ENCODE assay signal across 10 cellular contexts in genomic region chr12:94622475-94622874, GRCh38. TPM values are rescaled to one million over a fixed set of nuclear protein-coding genes. Genes with fewer than 3 reads are reported as not detected.
DNase-seq lines count a peak whose midpoint lies in the region; ATAC-seq and TF ChIP-seq lines count a peak whose summit lies in the region.
"Had no signal": no experiment of that assay in that cellular context is flagged by ENCODE, and none has a peak within 500 bp of the region (broad histone marks: within the 10 kb centered on the region; RNA-seq: fewer than 3 reads in every experiment).

No MANE protein-coding gene starts in this region.

- no peak for DNase-seq in activated CD4-positive, alpha-beta T cell treated with anti-CD3 and anti-CD28 coated beads for 36 hours
- DNase-seq in activated CD4-positive, alpha-beta T cell treated with anti-CD3 and anti-CD28 coated beads for 48 hours, result no peak
- DNase-seq in WTC11 (ENCODE audit: low spot score) (no peak), glomerular endothelial cell (ENCODE audit: extremely low read depth, low read depth, low spot score) (peak; percentile 72), KG1 (lab: John Stamatoyannopoulos, UW) (no peak), NCI-H526 treated with DMSO at 0.1 percent for 48 hours (lab: John Stamatoyannopoulos, UW) (no peak)
- DNase-seq in stimulated activated effector memory CD8-positive, alpha-beta T cell treated with anti-CD3 and anti-CD28 coated beads, Interleukin-12 subunit alpha, Interleukin-12 subunit beta, amount 100 ng/mL, for 72 hours (ENCODE audit: low spot score in 2 of 2), result no peak
- DNase-seq: stimulated activated naive CD4-positive, alpha-beta T cell treated with Interleukin-2 at 50 U/mL for 16 hours had no signal

- H3K27me3 Mint-ChIP-seq in activated CD4-positive, alpha-beta T cell treated with anti-CD3 and anti-CD28 coated beads for 36 hours, result no peaks in the 10 kb centered on the region
- no peaks in the 10 kb centered on the region; the same call in 1 of the 2 replicates for H3K27me3 Mint-ChIP-seq in WTC11 (ENCODE audit: low read depth)

- H3K4me3 Mint-ChIP-seq in activated CD4-positive, alpha-beta T cell treated with anti-CD3 and anti-CD28 coated beads for 36 hours, result no peak overlapping the region
- H3K4me3 Mint-ChIP-seq in WTC11, result no peak overlapping the region
- peak overlapping the region; percentile 51 for H3K4me3 Mint-ChIP-seq in stimulated activated effector memory CD8-positive, alpha-beta T cell treated with anti-CD3 and anti-CD28 coated beads, Interleukin-12 subunit alpha, Interleukin-12 subunit beta, amount 100 ng/mL, for 72 hours
- H3K4me3 Mint-ChIP-seq: neural crest cell had no signal

- no peaks in the 10 kb centered on the region for H3K36me3 Mint-ChIP-seq in activated CD4-positive, alpha-beta T cell treated with anti-CD3 and anti-CD28 coated beads for 36 hours (ENCODE audit: low read depth)
- H3K36me3 Mint-ChIP-seq in WTC11, result peaks cover 7% of the 10 kb centered on the region
- H3K36me3 Mint-ChIP-seq in stimulated activated effector memory CD8-positive, alpha-beta T cell treated with anti-CD3 and anti-CD28 coated beads, Interleukin-12 subunit alpha, Interleukin-12 subunit beta, amount 100 ng/mL, for 72 hours, result no peaks in the 10 kb centered on the region

- TF ChIP-seq CTCF in WTC11 (IDR thresholded peaks at IDR 0.05), result no peak

- peaks cover 22% of the 10 kb centered on the region for H3K4me1 Mint-ChIP-seq in activated CD4-positive, alpha-beta T cell treated with anti-CD3 and anti-CD28 coated beads for 36 hours
- 0 out of 2 replicates have a peak, but pooled peaks cover 3% of the 10 kb centered on the region for H3K4me1 Mint-ChIP-seq in WTC11
- peaks cover 21% of the 10 kb centered on the region for H3K4me1 Mint-ChIP-seq in stimulated activated effector memory CD8-positive, alpha-beta T cell treated with anti-CD3 and anti-CD28 coated beads, Interleukin-12 subunit alpha, Interleukin-12 subunit beta, amount 100 ng/mL, for 72 hours

- no peak for ATAC-seq in activated CD4-positive, alpha-beta T cell treated with anti-CD3 and anti-CD28 coated beads for 36 hours
- ATAC-seq in WTC11, result no peak
- ATAC-seq in stimulated activated effector memory CD8-positive, alpha-beta T cell treated with anti-CD3 and anti-CD28 coated beads, Interleukin-12 subunit alpha, Interleukin-12 subunit beta, amount 100 ng/mL, for 72 hours, result no peak
- no peak for ATAC-seq in HG03460 (IDR thresholded peaks at IDR 0.05; ENCODE audit: unreplicated experiment)

- CTCF ChIA-PET in activated CD4-positive, alpha-beta T cell treated with anti-CD3 and anti-CD28 coated beads for 36 hours (lab: Charles Lee), result interaction anchor here (0.9 to 1.0 kb wide), 3 partner anchors 112 to 488 kb away, joined by 3 to 4 read pairs (median 3); no protein-coding TSS in a partner anchor
- CTCF ChIA-PET in WTC11 (lab: Charles Lee), result interaction anchor here (1.1 kb wide), 1 partner anchor 8 kb away, joined by 3 read pairs; no protein-coding TSS in a partner anchor

- no peaks in the 10 kb centered on the region for H3K9me3 Mint-ChIP-seq in activated CD4-positive, alpha-beta T cell treated with anti-CD3 and anti-CD28 coated beads for 36 hours (ENCODE audit: low read depth)
- H3K9me3 Mint-ChIP-seq in WTC11, result peaks cover 21% of the 10 kb centered on the region
- H3K9me3 Mint-ChIP-seq in stimulated activated effector memory CD8-positive, alpha-beta T cell treated with anti-CD3 and anti-CD28 coated beads, Interleukin-12 subunit alpha, Interleukin-12 subunit beta, amount 100 ng/mL, for 72 hours, result no peaks in the 10 kb centered on the region

- peak overlapping the region; percentile 67 for H3K27ac Mint-ChIP-seq in activated CD4-positive, alpha-beta T cell treated with anti-CD3 and anti-CD28 coated beads for 36 hours
- H3K27ac Mint-ChIP-seq in WTC11, result peak overlapping the region; percentile 16; the same call in 1 of the 2 replicates
- H3K27ac Mint-ChIP-seq in stimulated activated effector memory CD8-positive, alpha-beta T cell treated with anti-CD3 and anti-CD28 coated beads, Interleukin-12 subunit alpha, Interleukin-12 subunit beta, amount 100 ng/mL, for 72 hours, result peak overlapping the region; percentile 89

- POLR2A ChIA-PET in activated CD4-positive, alpha-beta T cell treated with anti-CD3 and anti-CD28 coated beads for 36 hours (lab: Charles Lee), result no interaction called here
- POLR2A ChIA-PET in WTC11 (lab: Charles Lee), result interaction anchor here (0.6 kb wide), 1 partner anchor 371 kb away, joined by 3 read pairs; no protein-coding TSS in a partner anchor

- intact Hi-C loops in activated CD4-positive, alpha-beta T cell treated with anti-CD3 and anti-CD28 coated beads for 36 hours (cut with DNase I, micrococcal nuclease), result loop anchor here in 1 of 2 experiments (5.0 kb wide), 1 partner anchor 250 kb away; no protein-coding TSS in a partner anchor

TF ChIP-seq in WTC11, 78 proteins besides CTCF, POLR2A, EP300 and RAD21 (continues in another document):
- TF ChIP-seq GTF2I (CRISPR knock-in tag; conservative IDR thresholded peaks at IDR 0.05) (no peak), ESRRA (CRISPR knock-in tag; IDR thresholded peaks at IDR 0.05; ENCODE audit: borderline replicate concordance) (no peak), AFF4 (CRISPR knock-in tag; IDR thresholded peaks at IDR 0.05; ENCODE audit: borderline replicate concordance) (no peak), ZNF532 (CRISPR knock-in tag; IDR thresholded peaks at IDR 0.05; ENCODE audit: borderline replicate concordance) (no peak), PRRX2 (CRISPR knock-in tag; IDR thresholded peaks at IDR 0.05) (no peak), IRF2 (CRISPR knock-in tag; IDR thresholded peaks at IDR 0.05; ENCODE audit: borderline replicate concordance, low read depth) (no peak)

RNA-seq across cellular contexts. Expression of gene TMCC3, which starts 27.9 kb away (rescaled TPM):
- under 1 TPM; 0.05 to 0.16 TPM for total RNA-seq in activated CD4-positive, alpha-beta T cell treated with anti-CD3 and anti-CD28 coated beads for 36 hours
- 2.0 to 2.4 TPM (median 2.2 TPM) in 3 replicates for total RNA-seq in WTC11 (2021)
- total RNA-seq in glomerular endothelial cell, result 20.5 and 20.7 TPM in 2 replicates

Comparison
In these comparisons a context has a peak if more than half of its experiments do, and no peak if none do; other contexts are left out.
1. H3K27ac Mint-ChIP-seq: peak in every context shown above with its lines; median percentile 89 in stimulated activated effector memory CD8-positive, alpha-beta T cell treated with anti-CD3 and anti-CD28 coated beads, Interleukin-12 subunit alpha, Interleukin-12 subunit beta, amount 100 ng/mL, for 72 hours; 67 in activated CD4-positive, alpha-beta T cell treated with anti-CD3 and anti-CD28 coated beads for 36 hours; 16 in WTC11.